8 cellular contexts compared by ENCODE assay signal in genomic region chr19:49019242-49019932, GRCh38. TPM values are rescaled to one million over a fixed set of nuclear protein-coding genes. Genes with fewer than 3 reads are reported as not detected.
DNase-seq lines count a peak whose midpoint lies in the region; ATAC-seq, FAIRE-seq and TF ChIP-seq lines count a peak whose summit lies in the region.

No MANE protein-coding gene starts in this region.

- H3K9me3 ChIP-seq in CD4-positive, alpha-beta T cell (ENCODE audit: control insufficient read depth, low read length), result no peaks in the 10 kb centered on the region
- H3K9me3 ChIP-seq in T-helper 17 cell (ENCODE audit: control insufficient read depth, low read length, poor library complexity, severe bottlenecking), result no peaks in the 10 kb centered on the region
- H3K9me3 ChIP-seq in astrocyte (ENCODE audit: insufficient read depth, low read depth, low read length), result no peaks in the 10 kb centered on the region

- H3K4me1 ChIP-seq in astrocyte (ENCODE audit: insufficient read depth, low read length), result peaks cover 18% of the 10 kb centered on the region

- H3K4me3 Mint-ChIP-seq in CD4-positive, alpha-beta T cell, result peak overlapping the region; percentile 90
- H3K4me3 Mint-ChIP-seq in T-helper 17 cell, result peak overlapping the region; percentile 94
- peak overlapping the region; percentile 77 for H3K4me3 Mint-ChIP-seq in astrocyte (ENCODE audit: unreplicated experiment)

- no peak for FAIRE-seq in astrocyte (lab: Jason Lieb, UNC)

- POLR2A ChIA-PET in CD4-positive, alpha-beta T cell (lab: Charles Lee), result interaction anchor here (0.6 to 3.2 kb wide), 4 partner anchors 24 to 52 kb away, joined by 3 to 15 read pairs (median 3); partner anchors contain the start of genes GYS1 and RUVBL2

- H3K4me3 ChIP-seq in astrocyte (ENCODE audit: insufficient read depth, low read depth, low read length), result peak overlapping the region; percentile 60

- H3K36me3 Mint-ChIP-seq in CD4-positive, alpha-beta T cell (ENCODE audit: low read depth), result peaks cover 5% of the 10 kb centered on the region
- no peaks in the 10 kb centered on the region for H3K36me3 Mint-ChIP-seq in T-helper 17 cell (ENCODE audit: low read depth)
- H3K36me3 Mint-ChIP-seq in astrocyte (ENCODE audit: low read depth, unreplicated experiment), result peaks cover 17% of the 10 kb centered on the region

- CTCF ChIA-PET in CD4-positive, alpha-beta T cell (lab: Charles Lee), result interaction anchor here (0.6 to 1.2 kb wide), 4 partner anchors 20 to 177 kb away, joined by 3 to 4 read pairs (median 4); no protein-coding TSS in a partner anchor

- H3K9me3 Mint-ChIP-seq in CD4-positive, alpha-beta T cell, result no peaks in the 10 kb centered on the region
- H3K9me3 Mint-ChIP-seq in astrocyte (ENCODE audit: unreplicated experiment), result no peaks in the 10 kb centered on the region

- peak overlapping the region; percentile 38 for H3K27ac Mint-ChIP-seq in CD4-positive, alpha-beta T cell
- H3K27ac Mint-ChIP-seq in T-helper 17 cell (peak overlapping the region; percentile 73), astrocyte (ENCODE audit: unreplicated experiment) (peak overlapping the region; percentile 80)

- H3K4me2 ChIP-seq in astrocyte (ENCODE audit: low read length), result peak overlapping the region; percentile 87

- H3K27ac ChIP-seq in CD4-positive, alpha-beta T cell (ENCODE audit: low read depth, low read length), result no peak overlapping the region
- H3K27ac ChIP-seq in astrocyte (ENCODE audit: low read depth, low read length), result peak overlapping the region; percentile 7

- H3K27me3 Mint-ChIP-seq in CD4-positive, alpha-beta T cell, result peaks cover 5% of the 10 kb centered on the region
- H3K27me3 Mint-ChIP-seq in T-helper 17 cell (peaks cover 9% of the 10 kb centered on the region), astrocyte (ENCODE audit: low read depth, unreplicated experiment) (peaks cover 2% of the 10 kb centered on the region)

- H3K36me3 ChIP-seq in astrocyte (ENCODE audit: insufficient read depth, low read length), result peaks cover 6% of the 10 kb centered on the region

- no peaks in the 10 kb centered on the region for H3K27me3 ChIP-seq in CD4-positive, alpha-beta T cell (ENCODE audit: control insufficient read depth, insufficient read depth, low read length)
- H3K27me3 ChIP-seq in astrocyte (ENCODE audit: insufficient read depth, low read length), result no peaks in the 10 kb centered on the region

- H3K9ac ChIP-seq in astrocyte (ENCODE audit: low read length), result peak overlapping the region; percentile 77

- intact Hi-C loops in CD4-positive, alpha-beta T cell (cut with DNase I, micrococcal nuclease), result loop anchor here in 1 of 2 experiments (2.0 to 5.0 kb wide), 2 partner anchors 27 to 38 kb away; partner anchors contain the start of genes CGB7, GYS1 and RUVBL2

- H2AFZ ChIP-seq in astrocyte (ENCODE audit: low read depth, low read length), result no peak overlapping the region

- no peak for TF ChIP-seq CTCF in CD4-positive, alpha-beta T cell (IDR thresholded peaks at IDR 0.05)
- no peak for TF ChIP-seq CTCF in astrocyte (IDR thresholded peaks at IDR 0.05; ENCODE audit: insufficient read depth, low read depth, low read length)

- H3K79me2 ChIP-seq in astrocyte (ENCODE audit: insufficient read depth, low read length), result no peaks in the 10 kb centered on the region

- H4K20me1 ChIP-seq in astrocyte (ENCODE audit: insufficient read depth, low read length), result no peaks in the 10 kb centered on the region

- DNase-seq in CD4-positive, alpha-beta T cell, result peak; percentile 33 to 71 (median 52)
- peak; percentile 92 for DNase-seq in HuH-7.5 (ENCODE audit: low spot score)
- DNase-seq in T-helper 17 cell, result peak; percentile 47 to 60 (median 59)
- DNase-seq in astrocyte (ENCODE audit: low read depth), result no peak
- peak; percentile 84 for DNase-seq in iPS-NIHi11 (ENCODE audit: low spot score)
- DNase-seq in stimulated activated CD4-positive, alpha-beta T cell treated with anti-CD3 and anti-CD28 coated beads, Interleukin-1b, Interleukin-23, amount 100 ng/mL, for 48 hours, result peak; percentile 68
- no peak for DNase-seq in A172 (ENCODE audit: low spot score)

- ATAC-seq in CD4-positive, alpha-beta T cell (ENCODE audit: poor library complexity), result peak; percentile 45
- ATAC-seq in T-helper 17 cell (peak; percentile 46), GM18511 (IDR thresholded peaks at IDR 0.05; ENCODE audit: unreplicated experiment) (no peak)

- H3K4me1 Mint-ChIP-seq in CD4-positive, alpha-beta T cell (ENCODE audit: low read depth), result peaks cover 25% of the 10 kb centered on the region
- H3K4me1 Mint-ChIP-seq in T-helper 17 cell (peaks cover 22% of the 10 kb centered on the region), astrocyte (ENCODE audit: low read depth, unreplicated experiment) (peaks cover 12% of the 10 kb centered on the region)

RNA-seq across cellular contexts. Expression of gene LHB, which starts 2.5 kb away (rescaled TPM):
- total RNA-seq in CD4-positive, alpha-beta T cell, result not detected
- total RNA-seq in T-helper 17 cell (not detected), astrocyte (0.48 TPM in 1 of 2 replicates, not detected in the other)
- total RNA-seq in A172 (2014; rRNA removed; shearing (Covaris generic)), result not detected in 2 replicates

RNA-seq across cellular contexts. Expression of gene CGB3, which starts 4.7 kb away (rescaled TPM):
- not detected for total RNA-seq in CD4-positive, alpha-beta T cell
- total RNA-seq in T-helper 17 cell, result not detected
- total RNA-seq in astrocyte, result 3.6 and 4.5 TPM in 2 replicates
- 2.6 TPM in 1 of 2 replicates, not detected in the other for total RNA-seq in A172 (2014; rRNA removed; shearing (Covaris generic))

RNA-seq across cellular contexts. Expression of gene CGB2, which starts 12.3 kb away (rescaled TPM):
- total RNA-seq in CD4-positive, alpha-beta T cell, result not detected
- total RNA-seq in T-helper 17 cell (not detected), astrocyte (0.52 and 2.9 TPM in 2 replicates)
- total RNA-seq in A172 (2014; rRNA removed; shearing (Covaris generic)), result not detected in 2 replicates

RNA-seq across cellular contexts. Expression of gene CGB1, which starts 17.3 kb away (rescaled TPM):
- total RNA-seq in CD4-positive, alpha-beta T cell, result not detected
- total RNA-seq in T-helper 17 cell (not detected), astrocyte (2.3 TPM in 1 of 2 replicates, not detected in the other)
- not detected in 2 replicates for total RNA-seq in A172 (2014; rRNA removed; shearing (Covaris generic))

RNA-seq across cellular contexts. Expression of gene CGB5, which starts 24.3 kb away (rescaled TPM):
- total RNA-seq in CD4-positive, alpha-beta T cell, result not detected
- total RNA-seq in T-helper 17 cell (not detected), astrocyte (2.0 and 6.5 TPM in 2 replicates)
- total RNA-seq in A172 (2014; rRNA removed; shearing (Covaris generic)), result 1.3 and 3.4 TPM in 2 replicates

Comparison
In these comparisons a context has a peak if more than half of its experiments do, and no peak if none do; other contexts are left out.
1. DNase-seq: peak in CD4-positive, alpha-beta T cell (10 of 10), HuH-7.5 (single experiment), T-helper 17 cell (3 of 3), iPS-NIHi11 (single experiment) and stimulated activated CD4-positive, alpha-beta T cell treated with anti-CD3 and anti-CD28 coated beads, Interleukin-1b, Interleukin-23, amount 100 ng/mL, for 48 hours (single experiment); none in astrocyte (single experiment) and A172 (single experiment).
2. Peak in every context shown above with its lines, with median percentiles within 50 percentile points of each other: H3K27ac Mint-ChIP-seq and H3K4me3 Mint-ChIP-seq.